In genomic region chrX:125203379-125203736, GRCh38 we compare ENCODE assay signal across 9 cellular contexts.
DNase-seq lines count a peak whose midpoint lies in the region; ATAC-seq and TF ChIP-seq lines count a peak whose summit lies in the region.
"Had no signal": no experiment of that assay in that cellular context is flagged by ENCODE, and none has a peak within 500 bp of the region (broad histone marks: within the 10 kb centered on the region; RNA-seq: fewer than 3 reads in every experiment).

No MANE protein-coding gene starts in this region.

- POLR2A ChIA-PET in SK-N-SH (lab: Yijun Ruan, JAX) = interaction anchor here (0.6 kb wide), 1 partner anchor 38 kb away, joined by 3 read pairs; no protein-coding TSS in a partner anchor
- POLR2A ChIA-PET in HEK293T (lab: Yijun Ruan, JAX) = no interaction called here

- intact Hi-C loops in stomach (cut with DNase I; ENCODE audit: low total_unique reads) = no loop called here

- H3K36me3 Mint-ChIP-seq in activated T-cell treated with anti-CD3 and anti-CD28 coated beads, Interleukin-2, amount 50 U/mL, for 72 hours (ENCODE audit: insufficient read depth in 2 of 2) = peaks cover 0 to 2% of the 10 kb centered on the region in 2 donors

- peaks cover 33% of the 10 kb centered on the region for H3K27me3 ChIP-seq in SK-N-SH (ENCODE audit: insufficient read depth)
- peaks cover 0 to 39% (median 17%) of the 10 kb centered on the region in 3 donors for H3K27me3 ChIP-seq in stomach

- H3K9me3 Mint-ChIP-seq in activated T-cell treated with anti-CD3 and anti-CD28 coated beads, Interleukin-2, amount 50 U/mL, for 72 hours = no peaks in the 10 kb centered on the region

- 8% methylated on average over 21 of the region's 25 CpGs for WGBS in SK-N-SH (ENCODE audit: low lambda C conversion rate)
- WGBS in stomach, 5 donors = 1 to 44% (median 12%) methylated on average over 13 to 25 of the region's 25 CpGs

- no peak overlapping the region for H2AFZ ChIP-seq in SK-N-SH (ENCODE audit: low read depth)

- no peak for TF ChIP-seq POLR2A in stomach (IDR thresholded peaks at IDR 0.05)

- H3K79me2 ChIP-seq in SK-N-SH (ENCODE audit: insufficient read depth) = no peaks in the 10 kb centered on the region

- H3K27me3 Mint-ChIP-seq in activated T-cell treated with anti-CD3 and anti-CD28 coated beads, Interleukin-2, amount 50 U/mL, for 72 hours (ENCODE audit: low read depth) = peaks cover 59% of the 10 kb centered on the region

- no peaks in the 10 kb centered on the region for H3F3A ChIP-seq in SK-N-SH (replicated peaks; ENCODE audit: insufficient read depth)

- no peaks in the 10 kb centered on the region; a peak in 1 of 4 replicates for H3K4me1 ChIP-seq in SK-N-SH (ENCODE audit: control insufficient read depth in 1 of 2, insufficient read depth in 2 of 2, low read depth in 1 of 2, low read length in 1 of 2)
- H3K4me1 ChIP-seq in stomach = peaks cover 0 to 33% (median 26%) of the 10 kb centered on the region in 4 donors

- H3K27ac ChIP-seq in SK-N-SH (ENCODE audit: low read depth in 2 of 2, low read length in 1 of 2) (no peak overlapping the region), stomach (peak overlapping the region in 3 of 5 donors; percentile 20 to 67 (median 65))

- no peaks in the 10 kb centered on the region for H4K20me1 ChIP-seq in SK-N-SH (ENCODE audit: insufficient read depth)

- TF ChIP-seq EP300 in SK-N-SH (IDR thresholded peaks at IDR 0.05; ENCODE audit: borderline replicate concordance in 1 of 2, low read depth in 1 of 2, low read length in 1 of 2) = no peak
- no peak for TF ChIP-seq EP300 in stomach (IDR thresholded peaks at IDR 0.05)

- ATAC-seq in SK-N-SH treated with all-trans-retinoic acid at 6 μM for 48 hours = no peak
- ATAC-seq in activated T-cell treated with anti-CD3 and anti-CD28 coated beads, Interleukin-2, amount 50 U/mL, for 72 hours (replicated peaks in 1 of 2) = peak in 1 of 2 donors; percentile 7
- ATAC-seq in HG02642 (IDR thresholded peaks at IDR 0.05; ENCODE audit: poor library complexity, unreplicated experiment) = no peak

- H3K27ac Mint-ChIP-seq in activated T-cell treated with anti-CD3 and anti-CD28 coated beads, Interleukin-2, amount 50 U/mL, for 72 hours = no peak overlapping the region

- no peak overlapping the region for H3K4me3 ChIP-seq in SK-N-SH (ENCODE audit: low read depth in 2 of 2, low read length in 1 of 2)
- H3K4me3 ChIP-seq in stomach = peak overlapping the region; percentile 38 to 54 (median 48)

- H3K4me1 Mint-ChIP-seq in activated T-cell treated with anti-CD3 and anti-CD28 coated beads, Interleukin-2, amount 50 U/mL, for 72 hours (ENCODE audit: low read depth) = peaks cover 19% of the 10 kb centered on the region

- H3K4me3 Mint-ChIP-seq in activated T-cell treated with anti-CD3 and anti-CD28 coated beads, Interleukin-2, amount 50 U/mL, for 72 hours = peak overlapping the region; percentile 87 to 89

- no peak for TF ChIP-seq RAD21 in SK-N-SH (IDR thresholded peaks at IDR 0.05; ENCODE audit: low read length)

- H3K9me3 ChIP-seq in SK-N-SH = no peaks in the 10 kb centered on the region
- peaks cover 0 to 8% (median 0%) of the 10 kb centered on the region in 4 donors for H3K9me3 ChIP-seq in stomach

- TF ChIP-seq CTCF in SK-N-SH (IDR thresholded peaks at IDR 0.05) (no peak), stomach (IDR thresholded peaks at IDR 0.05) (no peak)

- DNase-seq in SK-N-SH (peak; percentile 14), islet precursor cell (peak; percentile 63), stomach (no peak), AG08396 (ENCODE audit: low spot score) (no peak), HEK293T (ENCODE audit: extremely low spot score) (no peak)
- no peak for DNase-seq in activated T-cell treated with anti-CD3 and anti-CD28 coated beads, Interleukin-2, amount 50 U/mL, for 72 hours
- DNase-seq: KG1 had no signal

- CTCF ChIA-PET in SK-N-SH (lab: Yijun Ruan, JAX) = no interaction called here
- CTCF ChIA-PET in HEK293T (lab: Yijun Ruan, JAX) = no interaction called here

- H3K9me2 ChIP-seq in SK-N-SH = no peaks in the 10 kb centered on the region

- H3K36me3 ChIP-seq in SK-N-SH (replicated peaks in 1 of 2; ENCODE audit: control insufficient read depth in 1 of 2, insufficient read depth in 2 of 2, low read length in 1 of 2) (no peaks in the 10 kb centered on the region), stomach (no peaks in the 10 kb centered on the region)

- 0 out of 2 replicates have a peak overlapping the region, but pooled peaks have one; percentile 69 for H3K4me2 ChIP-seq in SK-N-SH

- H3K9ac ChIP-seq in SK-N-SH = no peak overlapping the region

TF ChIP-seq in SK-N-SH, 30 proteins besides CTCF, POLR2A, EP300 and RAD21 (continues in another document):
- TF ChIP-seq TEAD4 (IDR thresholded peaks at IDR 0.05; ENCODE audit: borderline replicate concordance, insufficient read depth) (no peak), EZH2phosphoT487 (IDR thresholded peaks at IDR 0.05; ENCODE audit: borderline replicate concordance, low read depth) (no peak), SMC3 (IDR thresholded peaks at IDR 0.05; ENCODE audit: low read depth, low read length) (no peak), ELF1 (IDR thresholded peaks at IDR 0.05) (no peak), RXRA (IDR thresholded peaks at IDR 0.05; ENCODE audit: borderline replicate concordance, low read depth) (no peak), IRF3 (IDR thresholded peaks at IDR 0.05; ENCODE audit: low read depth, low read length) (no peak), FOXM1 (IDR thresholded peaks at IDR 0.05; ENCODE audit: low read depth) (no peak), POLR2AphosphoS5 (IDR thresholded peaks at IDR 0.05; ENCODE audit: low read depth, low read length) (no peak)

TF ChIP-seq in SK-N-SH treated with all-trans-retinoic acid at 6 μM for 48 hours, 23 proteins besides CTCF, POLR2A, EP300 and RAD21:
- TF ChIP-seq ISL1 (CRISPR knock-in tag; IDR thresholded peaks at IDR 0.05) (no peak), TSHZ2 (CRISPR knock-in tag; IDR thresholded peaks at IDR 0.05) (no peak)

TF ChIP-seq in HEK293T, 16 proteins besides CTCF, POLR2A, EP300 and RAD21:
- TF ChIP-seq TARDBP (IDR thresholded peaks at IDR 0.05) (no peak), FOXK2 (IDR thresholded peaks at IDR 0.05) (no peak), SP1 (IDR thresholded peaks at IDR 0.05) (no peak), NFRKB (IDR thresholded peaks at IDR 0.05) (no peak), CTBP1 (IDR thresholded peaks at IDR 0.05; ENCODE audit: borderline replicate concordance) (no peak), FOXM1 (IDR thresholded peaks at IDR 0.05; ENCODE audit: borderline replicate concordance) (no peak), SUZ12 (IDR thresholded peaks at IDR 0.05) (no peak), HDGF (IDR thresholded peaks at IDR 0.05; ENCODE audit: borderline replicate concordance) (no peak), PKNOX1 (IDR thresholded peaks at IDR 0.05) (no peak)

Comparison
In these comparisons a context has a peak if more than half of its experiments do, and no peak if none do; other contexts are left out.
1. DNase-seq: peak in SK-N-SH (single experiment) and islet precursor cell (single experiment); none in activated T-cell treated with anti-CD3 and anti-CD28 coated beads, Interleukin-2, amount 50 U/mL, for 72 hours (0 of 2), stomach (single experiment), AG08396 (single experiment) and HEK293T (single experiment).
2. H3K27ac ChIP-seq: peak in stomach (3 of 5); none in SK-N-SH (0 of 2).
3. H3K4me3 ChIP-seq: peak in stomach (4 of 4); none in SK-N-SH (0 of 2).